In genomic region chr12:15688202-15688736, GRCh38 we compare ENCODE assay signal across 8 cellular contexts.
DNase-seq lines count a peak whose midpoint lies in the region; ATAC-seq and TF ChIP-seq lines count a peak whose summit lies in the region.

No MANE protein-coding gene starts in this region.

- peaks cover 59% of the 10 kb centered on the region for H3K4me1 Mint-ChIP-seq in CD14-positive monocyte

- H4K91ac ChIP-seq in IMR-90 (ENCODE audit: insufficient read depth, low read depth, low read length) = no peak overlapping the region; the same call in 1 of the 2 replicates

- H3K9me3 Mint-ChIP-seq in CD14-positive monocyte = no peaks in the 10 kb centered on the region

- H3K4ac ChIP-seq in IMR-90 (ENCODE audit: low read depth, low read length) = peak overlapping the region; percentile 32; the same call in 1 of the 2 replicates

- peak overlapping the region; percentile 9; the same call in 1 of the 2 replicates for H2AK5ac ChIP-seq in IMR-90 (ENCODE audit: low read depth, low read length)

- no peaks in the 10 kb centered on the region for H3K9me3 ChIP-seq in IMR-90 (ENCODE audit: control insufficient read depth, insufficient read depth, low read length)
- H3K9me3 ChIP-seq in mucosa of rectum (ENCODE audit: control insufficient read depth in 2 of 2, low read length in 2 of 2) = no peaks in the 10 kb centered on the region

- H3K23ac ChIP-seq in IMR-90 (ENCODE audit: low read depth, low read length) = peak overlapping the region; percentile 1; the same call in 1 of the 2 replicates

- in situ Hi-C loops in IMR-90 (cut with MboI; ENCODE audit: low sequenced_read_pairs) = no loop called here

- peaks cover 17% of the 10 kb centered on the region for H3K4me1 ChIP-seq in IMR-90 (ENCODE audit: control insufficient read depth, insufficient read depth, low read length)
- H3K4me1 ChIP-seq in mucosa of rectum (ENCODE audit: control insufficient read depth in 2 of 2, insufficient read depth in 2 of 2, low read length in 2 of 2) = peaks cover 34 to 42% of the 10 kb centered on the region in 2 donors

- peaks cover 8% of the 10 kb centered on the region for H3K9me1 ChIP-seq in IMR-90 (ENCODE audit: insufficient read depth, low read length)

- H3K9ac ChIP-seq in IMR-90 (ENCODE audit: low read depth, low read length) (no peak overlapping the region), mucosa of rectum (ENCODE audit: low read depth in 1 of 2, low read length in 2 of 2) (peak overlapping the region in 1 of 2 donors; percentile 33)

- H3K27me3 Mint-ChIP-seq in CD14-positive monocyte (ENCODE audit: low read depth in 3 of 3) = peaks cover 0 to 2% (median 0%) of the 10 kb centered on the region in 3 donors

- peak overlapping the region; percentile 70 to 79 for H3K4me3 Mint-ChIP-seq in CD14-positive monocyte

- H2BK5ac ChIP-seq in IMR-90 (ENCODE audit: low read depth, low read length, poor library complexity, severe bottlenecking) = no peak overlapping the region

- H4K20me1 ChIP-seq in IMR-90 (ENCODE audit: insufficient read depth, low read length) = no peaks in the 10 kb centered on the region

- TF ChIP-seq CTCF in CD14-positive monocyte (IDR thresholded peaks at IDR 0.05) = no peak
- no peak for TF ChIP-seq CTCF in IMR-90 (conservative IDR thresholded peaks at IDR 0.05; ENCODE audit: low read depth, low read length)
- no peak for TF ChIP-seq CTCF in cardiac fibroblast (IDR thresholded peaks at IDR 0.05; ENCODE audit: low read depth, low read length)

- H4K5ac ChIP-seq in IMR-90 (ENCODE audit: low read depth, low read length) = no peak overlapping the region; the same call in 1 of the 2 replicates

- peak overlapping the region; percentile 7; the same call in 1 of the 2 replicates for H3K18ac ChIP-seq in IMR-90 (ENCODE audit: low read depth, low read length)

- no peak for TF ChIP-seq RAD21 in IMR-90 (IDR thresholded peaks at IDR 0.05; ENCODE audit: low read length)

- dilution Hi-C loops in IMR-90 (cut with HindIII; ENCODE audit: low sequenced_read_pairs, unreplicated experiment) = no loop called here

- CTCF ChIA-PET in IMR-90 (lab: Yijun Ruan, JAX) = interaction anchor here (0.6 to 1.6 kb wide), 3 partner anchors 15 to 840 kb away, joined by 3 to 5 read pairs (median 4); no protein-coding TSS in a partner anchor

- no peak overlapping the region for H3K4me3 ChIP-seq in IMR-90 (ENCODE audit: insufficient read depth, low read depth, low read length)
- no peak overlapping the region for H3K4me3 ChIP-seq in cardiac fibroblast (replicated peaks in 1 of 2; ENCODE audit: low read depth in 2 of 2, low read length in 2 of 2)
- peak overlapping the region; percentile 24 to 47 for H3K4me3 ChIP-seq in mucosa of rectum (ENCODE audit: low read length in 2 of 2)

- ATAC-seq in IMR-90 (ENCODE audit: low read depth) = no peak
- ATAC-seq in HG03565 (IDR thresholded peaks at IDR 0.05; ENCODE audit: unreplicated experiment) = no peak
- ATAC-seq in GM18519 (IDR thresholded peaks at IDR 0.05; ENCODE audit: low FRiP score, unreplicated experiment) = no peak

- H2AK9ac ChIP-seq in IMR-90 (replicated peaks; ENCODE audit: low read depth, low read length, poor library complexity) = no peak overlapping the region

- 0 out of 2 replicates have a peak overlapping the region, but pooled peaks have one; percentile 48 for H3K14ac ChIP-seq in IMR-90 (replicated peaks; ENCODE audit: low read depth, low read length)

- intact Hi-C loops in CD14-positive monocyte (cut with micrococcal nuclease) = no loop called here
- intact Hi-C loops in IMR-90 (cut with micrococcal nuclease) = no loop called here

- peaks cover 23 to 59% of the 10 kb centered on the region in 2 experiments for H3K79me1 ChIP-seq in IMR-90 (ENCODE audit: low read depth in 1 of 2, low read length in 2 of 2)

- H3K36me3 Mint-ChIP-seq in CD14-positive monocyte = no peaks in the 10 kb centered on the region

- H3K27me3 ChIP-seq in IMR-90 (ENCODE audit: control insufficient read depth, insufficient read depth, low read length) = no peaks in the 10 kb centered on the region
- H3K27me3 ChIP-seq in mucosa of rectum (ENCODE audit: control insufficient read depth in 2 of 2, insufficient read depth in 2 of 2, low read length in 2 of 2) = no peaks in the 10 kb centered on the region

- no peak overlapping the region; the same call in 1 of the 2 replicates for H2BK20ac ChIP-seq in IMR-90 (ENCODE audit: low read depth, low read length)

- no peak overlapping the region for H3K56ac ChIP-seq in IMR-90 (ENCODE audit: extremely low read depth, insufficient read depth, low read length)

- H4K8ac ChIP-seq in IMR-90 (ENCODE audit: low read depth in 2 of 2, low read length in 2 of 2) = peak overlapping the region in 1 of 2 experiments; percentile 32; a peak in 1 of 4 replicates

- peak overlapping the region; percentile 85 to 96 (median 93) for H3K27ac Mint-ChIP-seq in CD14-positive monocyte

- peak overlapping the region; percentile 74; the same call in 1 of the 2 replicates for H3K4me2 ChIP-seq in IMR-90 (ENCODE audit: low read depth, low read length)

- 87% methylated on average over 5 of the region's 8 CpGs; no CpG with 5 or more reads in 1 of the 2 experiments for WGBS in IMR-90 (ENCODE audit: extremely low coverage in 2 of 2, insufficient read length in 1 of 2), 2 experiments

- 0 out of 3 replicates have a peak overlapping the region, but pooled peaks have one; percentile 21 for H2BK15ac ChIP-seq in IMR-90 (ENCODE audit: low read depth, low read length)

- H3K27ac ChIP-seq in IMR-90 (ENCODE audit: insufficient read depth, low read length) = no peak overlapping the region; the same call in 1 of the 2 replicates
- H3K27ac ChIP-seq in mucosa of rectum (ENCODE audit: low read depth in 2 of 2, low read length in 2 of 2) = peak overlapping the region; percentile 60 to 82

- BruUV-seq in IMR-90 (replicated peaks; lab: Mats Ljungman, UMichigan) = no TSS peak

- no peaks in the 10 kb centered on the region for H3K36me3 ChIP-seq in IMR-90 (ENCODE audit: control insufficient read depth, insufficient read depth, low read length)
- no peaks in the 10 kb centered on the region for H3K36me3 ChIP-seq in mucosa of rectum (ENCODE audit: control insufficient read depth in 2 of 2, insufficient read depth in 2 of 2, low read length in 2 of 2)

- H2BK120ac ChIP-seq in IMR-90 (ENCODE audit: low read depth, low read length) = peak overlapping the region; percentile 4; the same call in 1 of the 2 replicates

- no peak for TF ChIP-seq POLR2A in IMR-90 (IDR thresholded peaks at IDR 0.05; ENCODE audit: low read depth, low read length)

- no peak overlapping the region for H2AFZ ChIP-seq in IMR-90 (replicated peaks; ENCODE audit: low read length, poor library complexity)

- POLR2A ChIA-PET in IMR-90 (lab: Charles Lee; ENCODE audit: unreplicated experiment) = no interaction called here

- DNase-seq in CD14-positive monocyte (ENCODE audit: low spot score) (peak; percentile 57), IMR-90 (no peak), cardiac fibroblast (ENCODE audit: low read depth in 2 of 2) (peak; percentile 63 to 76), dermis blood vessel endothelial cell (no peak), NCI-H146 treated with DMSO at 0.1 percent for 48 hours (lab: John Stamatoyannopoulos, UW; ENCODE audit: unreplicated experiment) (no peak)

TF ChIP-seq in IMR-90, 13 proteins besides CTCF, POLR2A, EP300 and RAD21:
- TF ChIP-seq CHD1 (IDR thresholded peaks at IDR 0.05; ENCODE audit: low read depth, low read length) (no peak), CEBPB (IDR thresholded peaks at IDR 0.05; ENCODE audit: low read depth, low read length) (no peak), MAZ (IDR thresholded peaks at IDR 0.05; ENCODE audit: borderline replicate concordance, low read depth, low read length) (no peak), MAFK (IDR thresholded peaks at IDR 0.05; ENCODE audit: low read depth, low read length) (no peak), ELK1 (IDR thresholded peaks at IDR 0.05; ENCODE audit: borderline replicate concordance, low read depth, low read length) (no peak), FOS (IDR thresholded peaks at IDR 0.05; ENCODE audit: low read depth, low read length) (no peak), MXI1 (IDR thresholded peaks at IDR 0.05; ENCODE audit: borderline replicate concordance, low read depth, low read length) (no peak), NFE2L2 (IDR thresholded peaks at IDR 0.05; ENCODE audit: low read depth, low read length) (no peak), BHLHE40 (IDR thresholded peaks at IDR 0.05; ENCODE audit: low read depth, low read length) (no peak)

Comparison
In these comparisons a context has a peak if more than half of its experiments do, and no peak if none do; other contexts are left out.
1. DNase-seq: peak in CD14-positive monocyte (single experiment) and cardiac fibroblast (2 of 2); none in IMR-90 (single experiment), dermis blood vessel endothelial cell (single experiment) and NCI-H146 treated with DMSO at 0.1 percent for 48 hours (single experiment).
2. H3K4me3 ChIP-seq: peak in mucosa of rectum (2 of 2); none in IMR-90 (single experiment) and cardiac fibroblast (0 of 2).